25 cellular contexts compared by ENCODE assay signal in genomic region chr2:218877331-218877730, GRCh38. TPM values are rescaled to one million over a fixed set of nuclear protein-coding genes. Genes with fewer than 3 reads are reported as not detected.
DNase-seq lines count a peak whose midpoint lies in the region; TF ChIP-seq lines count a peak whose summit lies in the region.
"Had no signal": no experiment of that assay in that cellular context is flagged by ENCODE, and none has a peak within 500 bp of the region (broad histone marks: within the 10 kb centered on the region; RNA-seq: fewer than 3 reads in every experiment).

No MANE protein-coding gene starts in this region.

- H3K9ac ChIP-seq in OCI-LY3 (ENCODE audit: low read length), result peak overlapping the region; percentile 98; the same call in 1 of the 2 replicates
- no peak overlapping the region for H3K9ac ChIP-seq in endodermal cell (ENCODE audit: extremely low read depth, low read length, poor library complexity, severe bottlenecking)

- H3K27ac Mint-ChIP-seq in endodermal cell, result no peak overlapping the region
- H3K27ac Mint-ChIP-seq: activated CD4-positive, alpha-beta T cell treated with anti-CD3 and anti-CD28 coated beads, Interleukin-2, amount 10 ng/mL, durations not matched to agents 24 days and 14 days; activated CD8-positive, alpha-beta memory T cell treated with anti-CD3 and anti-CD28 coated beads, Interleukin-2, amount 10 ng/mL, durations not matched to agents 7 days and 5 days; T-helper 2 cell treated with Interferon-gamma antibody and Interleukin-4, amounts not matched to agents 5 μg/mL and 100 μg/mL, for 36 hours had no signal

- H3K9me3 ChIP-seq in BE2C (no peaks in the 10 kb centered on the region), OCI-LY3 (ENCODE audit: insufficient read depth, low read length) (no peaks in the 10 kb centered on the region), endodermal cell (ENCODE audit: control insufficient read depth, low read length) (peaks cover 10% of the 10 kb centered on the region), uterus (no peaks in the 10 kb centered on the region)
- H3K9me3 ChIP-seq: A549, gastroesophageal sphincter had no signal

- TF ChIP-seq POLR2A in uterus (IDR thresholded peaks at IDR 0.05), result no peak

- H3K27me3 ChIP-seq in BE2C (no peaks in the 10 kb centered on the region), OCI-LY3 (ENCODE audit: low read depth, low read length) (no peaks in the 10 kb centered on the region), endodermal cell (ENCODE audit: control insufficient read depth, insufficient read depth, low read length, poor library complexity, severe bottlenecking) (peaks cover 98% of the 10 kb centered on the region), uterus (peaks cover 11 to 40% of the 10 kb centered on the region in 2 donors)

- H3K9me3 Mint-ChIP-seq in endodermal cell, result peaks cover 3% of the 10 kb centered on the region
- H3K9me3 Mint-ChIP-seq: activated CD4-positive, alpha-beta T cell treated with anti-CD3 and anti-CD28 coated beads, Interleukin-2, amount 10 ng/mL, durations not matched to agents 24 days and 14 days; naive thymus-derived CD8-positive, alpha-beta T cell; T-helper 2 cell treated with Interferon-gamma antibody and Interleukin-4, amounts not matched to agents 5 μg/mL and 100 μg/mL, for 36 hours; type B pancreatic cell had no signal

- peak overlapping the region; percentile 95; the same call in 1 of the 2 replicates for H3K4me2 ChIP-seq in OCI-LY3 (ENCODE audit: low read length)
- H3K4me2 ChIP-seq: A549 had no signal

- no peak overlapping the region for H3K4me3 ChIP-seq in BE2C (ENCODE audit: low read depth, low read length)
- no peak overlapping the region; the same call in 1 of the 2 replicates for H3K4me3 ChIP-seq in OCI-LY3 (ENCODE audit: low read length)
- no peak overlapping the region for H3K4me3 ChIP-seq in endodermal cell (ENCODE audit: low read length)
- no peak overlapping the region for H3K4me3 ChIP-seq in uterus
- H3K4me3 ChIP-seq: A549, gastroesophageal sphincter had no signal

- H3K4me1 Mint-ChIP-seq in endodermal cell, result peaks cover 11% of the 10 kb centered on the region

- H3K79me2 ChIP-seq in OCI-LY3 (ENCODE audit: low read length), result peaks cover 26% of the 10 kb centered on the region

- H4K20me1 ChIP-seq in OCI-LY3 (ENCODE audit: insufficient read depth, low read length), result no peaks in the 10 kb centered on the region

- H3K36me3 Mint-ChIP-seq in endodermal cell (ENCODE audit: low read depth), result no peaks in the 10 kb centered on the region
- H3K36me3 Mint-ChIP-seq: activated CD8-positive, alpha-beta memory T cell treated with anti-CD3 and anti-CD28 coated beads, Interleukin-2, amount 10 ng/mL, durations not matched to agents 7 days and 5 days had no signal

- 67 to 81% methylated on average over 1 to 6 of the region's 6 CpGs for WGBS in endodermal cell (ENCODE audit: insufficient coverage in 1 of 2, insufficient read length in 1 of 2), 2 experiments

- H3K4me1 ChIP-seq in BE2C (peaks cover 37% of the 10 kb centered on the region), OCI-LY3 (ENCODE audit: low read length) (peaks cover 47% of the 10 kb centered on the region), endodermal cell (ENCODE audit: control insufficient read depth, insufficient read depth, low read length) (no peaks in the 10 kb centered on the region), uterus (no peaks in the 10 kb centered on the region)

- peaks cover 98% of the 10 kb centered on the region for H3K27me3 Mint-ChIP-seq in endodermal cell (ENCODE audit: insufficient read depth)

- DNase-seq in BE2C, result peak; percentile 63
- peak; percentile 47 for DNase-seq in ELF-1 (ENCODE audit: low read depth, low spot score)
- DNase-seq in endodermal cell, result peak; percentile 41
- no peak for DNase-seq in epidermal melanocyte (ENCODE audit: insufficient read length, low spot score)
- DNase-seq in EL, result no peak
- no peak for DNase-seq in substantia nigra (lab: John Stamatoyannopoulos, UW)
- DNase-seq in uterus, result no peak

- peak; percentile 35 for TF ChIP-seq CTCF in BE2C (IDR thresholded peaks at IDR 0.05; ENCODE audit: low read depth, low read length)
- TF ChIP-seq CTCF in OCI-LY3 (IDR thresholded peaks at IDR 0.05; ENCODE audit: low read depth, low read length), result no peak
- no peak for TF ChIP-seq CTCF in endodermal cell (conservative IDR thresholded peaks at IDR 0.05)
- no peak for TF ChIP-seq CTCF in uterus (IDR thresholded peaks at IDR 0.05)

- H3K27ac ChIP-seq in OCI-LY3 (ENCODE audit: low read length), result peak overlapping the region; percentile 10; the same call in 1 of the 2 replicates
- no peak overlapping the region for H3K27ac ChIP-seq in endodermal cell (ENCODE audit: low read depth, low read length)
- no peak overlapping the region for H3K27ac ChIP-seq in substantia nigra (ENCODE audit: low read depth, low read length, poor library complexity, severe bottlenecking)
- no peak overlapping the region for H3K27ac ChIP-seq in uterus
- H3K27ac ChIP-seq: A549, gastroesophageal sphincter, RWPE1 had no signal

- no peak overlapping the region for H3K4me3 Mint-ChIP-seq in endodermal cell
- H3K4me3 Mint-ChIP-seq: activated CD4-positive, alpha-beta T cell treated with anti-CD3 and anti-CD28 coated beads, Interleukin-2, amount 10 ng/mL, durations not matched to agents 24 days and 14 days; activated CD8-positive, alpha-beta memory T cell treated with anti-CD3 and anti-CD28 coated beads, Interleukin-2, amount 10 ng/mL, durations not matched to agents 7 days and 5 days; T-helper 2 cell treated with Interferon-gamma antibody and Interleukin-4, amounts not matched to agents 5 μg/mL and 100 μg/mL, for 36 hours had no signal

- no peaks in the 10 kb centered on the region for H3K36me3 ChIP-seq in BE2C
- H3K36me3 ChIP-seq in OCI-LY3 (replicated peaks; ENCODE audit: low read depth, low read length), result peaks cover 15% of the 10 kb centered on the region
- H3K36me3 ChIP-seq in endodermal cell (ENCODE audit: control insufficient read depth, insufficient read depth, low read length), result no peaks in the 10 kb centered on the region
- H3K36me3 ChIP-seq in uterus, result no peaks in the 10 kb centered on the region
- H3K36me3 ChIP-seq: gastroesophageal sphincter had no signal

- H2AFZ ChIP-seq in OCI-LY3 (ENCODE audit: low read depth, low read length), result no peak overlapping the region

- intact Hi-C loops in uterus (cut with DNase I; ENCODE audit: low total_unique reads), result no loop called here

RNA-seq across cellular contexts. Expression of gene WNT10A, which starts 3.3 kb away (rescaled TPM):
- polyA plus RNA-seq in BE2C (2012; ENCODE audit: insufficient read depth, insufficient read length, low read depth), result 8.7 TPM
- total RNA-seq in endodermal cell, result not detected
- 0.89 TPM for polyA plus RNA-seq in endodermal cell (2013, experiment 1 of 2)
- 0.58 TPM for polyA plus RNA-seq in endodermal cell (2013, experiment 2 of 2)
- under 1 TPM in 2 of 4 donors, not detected in 2; 0.15 to 0.97 TPM for total RNA-seq in uterus
- total RNA-seq: dermis microvascular lymphatic vessel endothelial cell, fibroblast of lung, gastroesophageal sphincter, IMR-90, osteocyte had no signal
- polyA plus RNA-seq: A549, BJ, fibroblast of lung, IMR-90 had no signal

RNA-seq across cellular contexts. Expression of gene WNT6, which starts 17.7 kb away (rescaled TPM):
- polyA plus RNA-seq in BE2C (2012; ENCODE audit: insufficient read depth, insufficient read length, low read depth), result 103 TPM
- total RNA-seq in endodermal cell (not detected), uterus (1 to 10 TPM in 3 of 4 donors, not detected in 1; 1.0 to 2.1 (median 1.9) TPM)
- polyA plus RNA-seq in endodermal cell (2013, experiment 1 of 2), result not detected
- 0.21 TPM for polyA plus RNA-seq in endodermal cell (2013, experiment 2 of 2)
- total RNA-seq: activated CD4-positive, alpha-beta T cell treated with anti-CD3 and anti-CD28 coated beads, Interleukin-2, amount 10 ng/mL, durations not matched to agents 24 days and 14 days; activated CD8-positive, alpha-beta memory T cell treated with anti-CD3 and anti-CD28 coated beads, Interleukin-2, amount 10 ng/mL, durations not matched to agents 7 days and 5 days; Calu3; dermis microvascular lymphatic vessel endothelial cell; fibroblast of lung; IMR-90; naive thymus-derived CD8-positive, alpha-beta T cell had no signal
- polyA plus RNA-seq: BJ, fibroblast of lung, IMR-90 had no signal

RNA-seq across cellular contexts. Expression of gene PRKAG3, which starts 45.7 kb away (rescaled TPM):
- polyA plus RNA-seq in BE2C (2012; ENCODE audit: insufficient read depth, insufficient read length, low read depth), result not detected
- total RNA-seq in endodermal cell (not detected), uterus (not detected)
- not detected for polyA plus RNA-seq in endodermal cell (2013, experiment 1 of 2)
- polyA plus RNA-seq in endodermal cell (2013, experiment 2 of 2), result not detected
- total RNA-seq: activated CD4-positive, alpha-beta T cell treated with anti-CD3 and anti-CD28 coated beads, Interleukin-2, amount 10 ng/mL, durations not matched to agents 24 days and 14 days; activated CD8-positive, alpha-beta memory T cell treated with anti-CD3 and anti-CD28 coated beads, Interleukin-2, amount 10 ng/mL, durations not matched to agents 7 days and 5 days; Calu3; Daoy; dermis microvascular lymphatic vessel endothelial cell; gastroesophageal sphincter; IMR-90; liver; naive thymus-derived CD8-positive, alpha-beta T cell; osteocyte; renal cortical epithelial cell had no signal
- polyA plus RNA-seq: A549; BJ; fibroblast of lung; IMR-90; naive thymus-derived CD8-positive, alpha-beta T cell had no signal

Comparison
In these comparisons a context has a peak if more than half of its experiments do, and no peak if none do; other contexts are left out.
1. DNase-seq: peak in BE2C (single experiment), ELF-1 (single experiment) and endodermal cell (single experiment); none in epidermal melanocyte (single experiment), EL (single experiment), substantia nigra (0 of 49) and uterus (0 of 2).